ENCODE assay signal across 26 cellular contexts in the genomic region with DNA sequence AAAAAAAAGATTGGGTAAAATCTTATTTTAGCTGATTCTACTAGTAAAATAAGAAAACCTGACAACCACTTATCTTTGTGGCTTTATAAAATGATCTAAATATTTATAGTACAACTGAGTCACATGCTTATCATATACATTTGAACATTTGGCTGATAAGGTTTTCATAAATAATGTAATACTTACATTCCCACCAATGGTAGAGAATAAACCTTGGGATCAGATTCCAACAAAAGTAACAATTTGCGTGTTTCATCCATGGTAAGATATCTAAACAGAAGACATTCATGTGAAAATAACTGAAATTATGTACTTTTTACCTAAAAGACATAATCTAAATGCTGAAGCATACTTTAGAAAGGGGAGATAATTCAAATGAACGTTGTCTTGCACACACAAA.
"Had no signal": no experiment of that assay in that cellular context is flagged by ENCODE, and none has a peak within 500 bp of the region (broad histone marks: within the 10 kb centered on the region; RNA-seq: fewer than 3 reads in every experiment).

No MANE protein-coding gene starts in this region.

- DNase-seq: stimulated activated CD4-positive, alpha-beta T cell treated with anti-CD3 and anti-CD28 coated beads, Interleukin-2, amount 100 ng/mL, for 48 hours; stimulated activated CD4-positive, alpha-beta T cell treated with anti-CD3 and anti-CD28 coated beads, Interleukin-4, amount 100 ng/mL, for 1 hour; stimulated activated CD4-positive, alpha-beta T cell treated with anti-CD3 and anti-CD28 coated beads, Interleukin-4, amount 100 ng/mL, for 24 hours; stimulated activated CD4-positive, alpha-beta T cell treated with anti-CD3 and anti-CD28 coated beads, Interleukin-4, amount 100 ng/mL, for 4 hours; stimulated activated CD8-positive, alpha-beta memory T cell treated with anti-CD3 and anti-CD28 coated beads, Interleukin-4, amount 100 ng/mL, for 48 hours; stimulated activated naive B cell treated with anti-CD40 and anti-IgM and Interleukin-4, amounts not matched to agents 10 μg/mL and 1 μg/mL and 100 μg/mL, for 72 hours; stimulated activated naive CD4-positive, alpha-beta T cell; stimulated activated naive CD4-positive, alpha-beta T cell treated with Interleukin-2 at 50 U/mL for 16 hours; stimulated activated naive CD8-positive, alpha-beta T cell treated with anti-CD3 and anti-CD28 coated beads, Interleukin-15, amount 100 ng/mL, for 72 hours; stimulated activated naive CD8-positive, alpha-beta T cell treated with anti-CD3 and anti-CD28 coated beads, Interleukin-15, Interleukin-2, amounts not matched to agents 100 U/mL and 50 U/mL, for 24 hours; stomach; substantia nigra; testis; thyroid gland; tibial artery; transverse colon; trophoblast cell; upper lobe of left lung; upper lobe of right lung; uterus had no signal

- H3K4me3 ChIP-seq: stomach, suprapubic skin, testis, thoracic aorta, thyroid gland, tibial artery, tibial nerve, transverse colon, upper lobe of left lung, upper lobe of right lung, uterus, vagina had no signal

- H3K27ac ChIP-seq: stomach, suprapubic skin, testis, thoracic aorta, thyroid gland, tibial artery, tibial nerve, transverse colon, upper lobe of left lung, upper lobe of right lung, uterus, vagina had no signal

- H3K27me3 ChIP-seq: stomach, suprapubic skin, testis, thyroid gland, tibial artery, tibial nerve, transverse colon, upper lobe of left lung, upper lobe of right lung, uterus, vagina had no signal

- H3K4me1 ChIP-seq: stomach, testis, thyroid gland, uterus, vagina had no signal

- H3K36me3 ChIP-seq: suprapubic skin, thoracic aorta, thyroid gland, tibial artery, tibial nerve, transverse colon, upper lobe of left lung, upper lobe of right lung, uterus, vagina had no signal

- H3K9me3 ChIP-seq: stomach, suprapubic skin, testis, thoracic aorta, thyroid gland, tibial artery, tibial nerve, transverse colon, upper lobe of left lung, upper lobe of right lung, uterus, vagina had no signal

- ATAC-seq: stimulated activated effector memory CD8-positive, alpha-beta T cell treated with anti-CD3 and anti-CD28 coated beads, Interleukin-12 subunit alpha, Interleukin-12 subunit beta, amount 100 ng/mL, for 72 hours; stimulated activated memory B cell treated with anti-CD40 and anti-IgM and Interleukin-4, amounts not matched to agents 10 μg/mL and 1 μg/mL and 100 μg/mL, for 72 hours; stimulated activated naive B cell treated with anti-CD40 and anti-IgM and Interleukin-4, amounts not matched to agents 10 μg/mL and 1 μg/mL and 100 μg/mL, for 72 hours; stimulated activated naive CD8-positive, alpha-beta T cell treated with anti-CD3 and anti-CD28 coated beads, Interleukin-15, amount 100 ng/mL, for 72 hours; stimulated activated naive CD8-positive, alpha-beta T cell treated with anti-CD3 and anti-CD28 coated beads, Interleukin-15, Interleukin-2, amounts not matched to agents 100 U/mL and 50 U/mL, for 24 hours; upper lobe of right lung had no signal
